ENCODE assay signal across 8 cellular contexts in the genomic region with DNA sequence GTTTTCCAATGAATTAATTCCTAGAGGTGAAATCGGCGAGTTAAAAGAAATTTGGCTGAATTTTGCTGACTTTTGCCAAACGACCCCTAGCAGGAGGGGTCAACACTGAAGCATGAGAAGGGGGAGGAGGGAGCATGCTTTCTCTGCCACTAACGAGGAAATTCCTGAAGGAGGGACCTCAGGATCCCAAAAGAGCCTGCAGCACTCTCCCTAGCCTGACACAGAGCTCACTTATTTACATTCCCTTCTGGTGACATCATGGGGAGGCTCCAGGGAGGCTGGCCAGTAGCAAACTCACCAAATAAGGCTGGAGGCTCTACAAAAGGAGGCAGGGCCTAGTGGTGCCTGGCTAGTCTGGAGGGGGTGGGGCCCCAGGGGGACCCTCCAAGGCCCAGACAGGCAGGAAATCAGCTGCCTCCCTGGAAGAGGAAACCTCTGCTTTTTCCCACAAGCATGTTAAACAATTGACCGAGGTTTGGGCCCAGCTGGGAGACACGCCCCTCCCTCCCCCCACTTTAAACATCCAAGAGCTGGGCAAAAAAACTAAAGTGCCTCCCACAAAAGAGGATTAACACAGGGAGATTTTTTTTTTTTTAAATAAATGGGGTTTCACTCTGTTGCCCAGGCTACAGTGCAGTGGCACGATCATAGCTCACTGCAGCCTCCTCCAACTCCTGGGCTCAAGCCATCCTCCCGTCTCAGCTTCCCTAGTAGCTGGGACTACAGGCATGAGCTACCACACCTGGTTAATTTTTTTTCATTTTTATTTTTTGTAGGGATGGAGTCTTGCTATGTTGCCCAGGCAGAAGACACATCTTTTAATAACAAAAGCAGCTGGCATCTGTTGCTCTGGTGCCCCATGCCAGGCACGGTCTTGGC. TPM values are rescaled to one million over a fixed set of nuclear protein-coding genes. Genes with fewer than 3 reads are reported as not detected.
DNase-seq lines count a peak whose midpoint lies in the region; ATAC-seq and TF ChIP-seq lines count a peak whose summit lies in the region.

No MANE protein-coding gene starts in this region.

- H3K9ac ChIP-seq in GM23248 = peak overlapping the region; percentile 99

- H3K36me3 ChIP-seq in GM23248 (ENCODE audit: low read depth) = peaks cover 16% of the 10 kb centered on the region; the same call in 1 of the 2 replicates
- H3K36me3 ChIP-seq in SJSA1 = peaks cover 68% of the 10 kb centered on the region
- peaks cover 0 to 36% of the 10 kb centered on the region in 2 donors for H3K36me3 ChIP-seq in vagina

- peaks cover 44% of the 10 kb centered on the region for H3F3A ChIP-seq in GM23248 (ENCODE audit: insufficient read depth)

- peaks cover 23% of the 10 kb centered on the region for H3K4me1 ChIP-seq in GM23248 (ENCODE audit: insufficient read depth)
- peaks cover 31% of the 10 kb centered on the region for H3K4me1 ChIP-seq in SJSA1 (replicated peaks)
- peaks cover 56% of the 10 kb centered on the region for H3K4me1 ChIP-seq in vagina

- H3K27ac ChIP-seq in GM23248 (peak overlapping the region; percentile 95), SJSA1 (peak overlapping the region; percentile 78), epithelial cell of prostate (peak overlapping the region; percentile 98), vagina (peak overlapping the region; percentile 99)

- no peak for TF ChIP-seq CTCF in vagina (IDR thresholded peaks at IDR 0.05)

- WGBS in GM23248 (ENCODE audit: low coverage in 1 of 2, low lambda C conversion rate in 2 of 2, missing lambda C conversion rate in 2 of 2), 2 experiments = 2% methylated on average over 9 of the region's 9 CpGs

- H3K27me3 ChIP-seq in GM23248 (replicated peaks; ENCODE audit: insufficient read depth) = no peaks in the 10 kb centered on the region
- no peaks in the 10 kb centered on the region for H3K27me3 ChIP-seq in SJSA1 (replicated peaks)
- H3K27me3 ChIP-seq in vagina = no peaks in the 10 kb centered on the region

- H3K4me2 ChIP-seq in GM23248 (ENCODE audit: unreplicated experiment) = peak overlapping the region; percentile 100

- no peak for ATAC-seq in HG03280 (IDR thresholded peaks at IDR 0.05; ENCODE audit: unreplicated experiment)

- DNase-seq in A172 (ENCODE audit: low spot score) = peak; percentile 100
- peak; percentile 98 for DNase-seq in GM23248
- DNase-seq in SJSA1 (ENCODE audit: low read depth in 1 of 2, low spot score in 2 of 2) = peak; percentile 99 to 100
- peak; percentile 84 for DNase-seq in epithelial cell of prostate (ENCODE audit: low read depth, low spot score)
- peak; percentile 18 for DNase-seq in midbrain (lab: John Stamatoyannopoulos, UW)
- DNase-seq in vagina (ENCODE audit: extremely low spot score in 2 of 2) = peak in 1 of 2 donors; percentile 97
- DNase-seq in KG1 (lab: John Stamatoyannopoulos, UW) = no peak

- H3K79me2 ChIP-seq in GM23248 (ENCODE audit: insufficient read depth) = peaks cover 58% of the 10 kb centered on the region

- intact Hi-C loops in vagina (cut with DNase I) = no loop called here

- TF ChIP-seq POLR2A in vagina (IDR thresholded peaks at IDR 0.05) = no peak

- no peaks in the 10 kb centered on the region; the same call in 1 of the 2 replicates for H4K20me1 ChIP-seq in GM23248 (ENCODE audit: insufficient read depth)

- in situ Hi-C loops in GM23248 (cut with MboI) = no loop called here

- no peaks in the 10 kb centered on the region for H3K9me2 ChIP-seq in GM23248 (ENCODE audit: insufficient read depth)

- H3K9me3 ChIP-seq in GM23248 (ENCODE audit: low read depth) (no peaks in the 10 kb centered on the region), SJSA1 (replicated peaks) (peaks cover 3% of the 10 kb centered on the region; the same call in 1 of the 2 replicates), vagina (no peaks in the 10 kb centered on the region)

- H2AFZ ChIP-seq in GM23248 = no peak overlapping the region

- H3K4me3 ChIP-seq in GM23248 = peak overlapping the region; percentile 97
- peak overlapping the region; percentile 92 for H3K4me3 ChIP-seq in SJSA1
- H3K4me3 ChIP-seq in vagina = peak overlapping the region; percentile 98 to 99

RNA-seq across cellular contexts. Expression of a gene that starts 2.1 kb away (rescaled TPM):
- total RNA-seq in A172 (2014; rRNA removed; shearing (Covaris generic)) = 65.9 and 140 TPM in 2 replicates
- 167 and 194 TPM in 2 replicates for total RNA-seq in GM23248 (2014; rRNA removed; shearing (Covaris generic))
- polyA plus RNA-seq in GM23248 (2016; fragmentation: Nextera tagmentation; extraction: Ambion mirVana) = 47.6 and 51.1 TPM in 2 replicates
- 151 and 202 TPM in 2 replicates for total RNA-seq in SJSA1 (2014; rRNA removed; shearing (Covaris generic))
- 62.4 TPM for total RNA-seq in vagina

RNA-seq across cellular contexts. Expression of a gene that starts 16.5 kb away (rescaled TPM):
- 1,286 and 1,342 TPM in 2 replicates for total RNA-seq in A172 (2014; rRNA removed; shearing (Covaris generic))
- total RNA-seq in GM23248 (2014; rRNA removed; shearing (Covaris generic)) = 2,755 and 2,906 TPM in 2 replicates
- polyA plus RNA-seq in GM23248 (2016; fragmentation: Nextera tagmentation; extraction: Ambion mirVana) = 326 and 331 TPM in 2 replicates
- 1,069 and 1,568 TPM in 2 replicates for total RNA-seq in SJSA1 (2014; rRNA removed; shearing (Covaris generic))
- 1,702 TPM for total RNA-seq in vagina

RNA-seq across cellular contexts. Expression of a gene that starts 35.9 kb away (rescaled TPM):
- not detected in 2 replicates for total RNA-seq in A172 (2014; rRNA removed; shearing (Covaris generic))
- total RNA-seq in GM23248 (2014; rRNA removed; shearing (Covaris generic)) = not detected in 2 replicates
- polyA plus RNA-seq in GM23248 (2016; fragmentation: Nextera tagmentation; extraction: Ambion mirVana) = not detected in 2 replicates
- not detected in 2 replicates for total RNA-seq in SJSA1 (2014; rRNA removed; shearing (Covaris generic))
- total RNA-seq in vagina = not detected

RNA-seq across cellular contexts. Expression of a gene that starts 38.7 kb away (rescaled TPM):
- total RNA-seq in A172 (2014; rRNA removed; shearing (Covaris generic)) = 28.7 and 33.9 TPM in 2 replicates
- total RNA-seq in GM23248 (2014; rRNA removed; shearing (Covaris generic)) = 16.8 and 21.0 TPM in 2 replicates
- 6.9 and 9.1 TPM in 2 replicates for polyA plus RNA-seq in GM23248 (2016; fragmentation: Nextera tagmentation; extraction: Ambion mirVana)
- total RNA-seq in SJSA1 (2014; rRNA removed; shearing (Covaris generic)) = 17.3 and 20.7 TPM in 2 replicates
- 14.0 TPM for total RNA-seq in vagina
